In the genomic region with DNA sequence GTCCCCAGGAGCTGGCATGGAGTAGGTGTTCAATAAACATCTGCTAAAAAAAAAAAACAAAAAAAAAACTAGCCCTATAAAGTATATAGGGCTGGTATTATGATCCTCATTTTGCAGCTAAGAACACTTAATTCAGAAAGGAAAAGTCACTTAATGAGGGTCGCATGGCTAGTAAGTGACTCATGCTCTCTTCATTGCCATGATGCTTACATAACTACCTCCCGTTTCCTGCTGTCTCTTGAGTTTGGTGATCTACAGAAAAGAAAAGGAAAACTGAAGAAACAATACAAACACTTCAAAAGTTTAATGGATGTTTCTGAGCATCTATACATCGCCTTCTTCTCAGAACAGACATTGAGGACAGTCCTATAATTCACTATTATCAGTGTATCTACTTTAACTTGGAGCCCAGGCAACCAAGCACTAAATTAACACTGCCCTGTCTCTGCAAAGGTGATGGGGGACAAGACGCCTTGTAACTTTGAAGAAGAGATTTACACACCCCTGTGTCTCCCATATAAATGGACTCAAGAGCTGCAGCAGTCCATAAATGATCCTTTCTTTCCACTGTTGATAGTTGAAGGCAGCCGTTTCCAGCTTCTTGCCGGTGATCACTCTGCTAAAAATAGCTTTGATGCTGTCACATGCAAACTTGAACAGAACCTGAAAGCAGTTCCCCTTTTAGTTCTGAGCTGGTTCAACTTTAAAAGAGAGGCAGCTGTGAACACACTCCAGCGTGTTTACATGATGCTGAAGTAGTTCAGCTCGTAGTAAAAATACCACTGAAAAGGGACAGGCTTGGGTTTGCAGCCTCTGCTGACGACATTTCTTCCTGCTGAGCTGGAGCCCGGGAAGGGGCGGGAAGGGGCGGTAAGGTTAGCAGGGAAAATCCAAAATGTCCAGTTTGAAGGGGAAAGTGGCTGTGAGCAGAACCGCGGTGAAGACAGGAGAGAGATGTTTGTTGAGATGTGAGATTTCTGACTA, we compare ENCODE assay signal across 8 cellular contexts.
DNase-seq lines count a peak whose midpoint lies in the region; ATAC-seq and TF ChIP-seq lines count a peak whose summit lies in the region.

No MANE protein-coding gene starts in this region.

- no peak for TF ChIP-seq EP300 in gastroesophageal sphincter (IDR thresholded peaks at IDR 0.05)

- peak overlapping the region; percentile 90 for H3K27ac Mint-ChIP-seq in activated CD8-positive, alpha-beta T cell treated with anti-CD3 and anti-CD28 coated beads for 36 hours

- H3K27ac ChIP-seq in gastroesophageal sphincter (peak overlapping the region; percentile 85 to 90 (median 88)), neutrophil (peak overlapping the region; percentile 90)

- H3K36me3 Mint-ChIP-seq in activated CD8-positive, alpha-beta T cell treated with anti-CD3 and anti-CD28 coated beads for 36 hours (ENCODE audit: low read depth), result peaks cover 44% of the 10 kb centered on the region

- H3K4me3 ChIP-seq in AG10803 (ENCODE audit: low read length) (peak overlapping the region; percentile 47), gastroesophageal sphincter (peak overlapping the region; percentile 16 to 26), neutrophil (ENCODE audit: low read depth in 1 of 2, low read length in 1 of 2) (peak overlapping the region; percentile 35 to 46)

- H3K9me3 ChIP-seq in gastroesophageal sphincter (no peaks in the 10 kb centered on the region), neutrophil (no peaks in the 10 kb centered on the region)

- TF ChIP-seq POLR2A in GM18526 (IDR thresholded peaks at IDR 0.05; ENCODE audit: extremely low read depth, insufficient read length) (peak; percentile 31), gastroesophageal sphincter (IDR thresholded peaks at IDR 0.05) (no peak)

- H3K4me1 ChIP-seq in gastroesophageal sphincter (peaks cover 0 to 68% (median 34%) of the 10 kb centered on the region in 3 donors), neutrophil (ENCODE audit: control insufficient read depth in 1 of 2, insufficient read depth in 1 of 2, low read depth in 1 of 2, low read length in 1 of 2) (peaks cover 35 to 39% of the 10 kb centered on the region in 2 experiments)

- intact Hi-C loops in activated CD8-positive, alpha-beta T cell treated with anti-CD3 and anti-CD28 coated beads for 36 hours (cut with micrococcal nuclease), result loop anchor here (10.0 kb wide), 1 partner anchor 111 kb away; the partner anchor contains the start of gene FOXN3

- TF ChIP-seq CTCF in AG10803 (conservative IDR thresholded peaks at IDR 0.05; ENCODE audit: low read length) (no peak), gastroesophageal sphincter (IDR thresholded peaks at IDR 0.05) (no peak), neutrophil (IDR thresholded peaks at IDR 0.05) (no peak)
- TF ChIP-seq CTCF in activated CD8-positive, alpha-beta T cell treated with anti-CD3 and anti-CD28 coated beads for 36 hours (IDR thresholded peaks at IDR 0.05), result no peak

- 5 to 6% methylated on average over 7 to 13 of the region's 14 CpGs for WGBS in gastroesophageal sphincter (ENCODE audit: low coverage in 1 of 2), 2 donors

- POLR2A ChIA-PET in activated CD8-positive, alpha-beta T cell treated with anti-CD3 and anti-CD28 coated beads for 36 hours (lab: Charles Lee), result interaction anchor here (0.6 to 1.2 kb wide), 2 partner anchors 33 to 274 kb away, joined by 3 read pairs; no protein-coding TSS in a partner anchor

- H3K9me3 Mint-ChIP-seq in activated CD8-positive, alpha-beta T cell treated with anti-CD3 and anti-CD28 coated beads for 36 hours, result peaks cover 8% of the 10 kb centered on the region

- H3K27me3 Mint-ChIP-seq in activated CD8-positive, alpha-beta T cell treated with anti-CD3 and anti-CD28 coated beads for 36 hours, result no peaks in the 10 kb centered on the region

- H3K27me3 ChIP-seq in gastroesophageal sphincter, result no peaks in the 10 kb centered on the region
- no peaks in the 10 kb centered on the region for H3K27me3 ChIP-seq in neutrophil

- CTCF ChIA-PET in activated CD8-positive, alpha-beta T cell treated with anti-CD3 and anti-CD28 coated beads for 36 hours (lab: Charles Lee), result interaction anchor here (0.7 to 1.8 kb wide), 4 partner anchors 21 to 147 kb away, joined by 3 to 4 read pairs (median 4); no protein-coding TSS in a partner anchor

- ATAC-seq in HG02938 (IDR thresholded peaks at IDR 0.05; ENCODE audit: unreplicated experiment) (peak; percentile 66), gastroesophageal sphincter (peak; percentile 77)
- peak; percentile 59 for ATAC-seq in activated CD8-positive, alpha-beta T cell treated with anti-CD3 and anti-CD28 coated beads for 36 hours

- DNase-seq in AG10803 (ENCODE audit: low read depth) (peak; percentile 79), NCI-H187 treated with DMSO at 0.1 percent for 48 hours (lab: John Stamatoyannopoulos, UW) (peak; percentile 87), HuH-7 (ENCODE audit: low spot score) (no peak)
- peak; percentile 21 for DNase-seq in activated CD8-positive, alpha-beta T cell treated with anti-CD3 and anti-CD28 coated beads for 36 hours

- H3K36me3 ChIP-seq in gastroesophageal sphincter (no peaks in the 10 kb centered on the region), neutrophil (no peaks in the 10 kb centered on the region)

- H3K4me3 Mint-ChIP-seq in activated CD8-positive, alpha-beta T cell treated with anti-CD3 and anti-CD28 coated beads for 36 hours, result peak overlapping the region; percentile 68

- peaks cover 61% of the 10 kb centered on the region for H3K4me1 Mint-ChIP-seq in activated CD8-positive, alpha-beta T cell treated with anti-CD3 and anti-CD28 coated beads for 36 hours (ENCODE audit: low read depth)
